In genomic region chr19:7845390-7846179, GRCh38 we compare ENCODE assay signal across 25 cellular contexts. TPM values are rescaled to one million over a fixed set of nuclear protein-coding genes. Genes with fewer than 3 reads are reported as not detected.
DNase-seq lines count a peak whose midpoint lies in the region; ATAC-seq and TF ChIP-seq lines count a peak whose summit lies in the region.
"Had no signal": no experiment of that assay in that cellular context is flagged by ENCODE, and none has a peak within 500 bp of the region (broad histone marks: within the 10 kb centered on the region; RNA-seq: fewer than 3 reads in every experiment).

No MANE protein-coding gene starts in this region.

- H3K9me3 ChIP-seq in left ventricle myocardium inferior (replicated peaks) (no peaks in the 10 kb centered on the region), RWPE2 (ENCODE audit: severe bottlenecking) (no peaks in the 10 kb centered on the region), endodermal cell (ENCODE audit: control insufficient read depth, low read length) (no peaks in the 10 kb centered on the region), aorta (ENCODE audit: control insufficient read depth, low read length) (no peaks in the 10 kb centered on the region)
- H3K9me3 ChIP-seq: Caco-2 had no signal

- H3K27me3 Mint-ChIP-seq in endodermal cell (ENCODE audit: insufficient read depth), result peaks cover 6% of the 10 kb centered on the region
- H3K27me3 Mint-ChIP-seq: CD4-positive, alpha-beta memory T cell had no signal

- H3K36me3 ChIP-seq in left ventricle myocardium inferior (no peaks in the 10 kb centered on the region), RWPE2 (ENCODE audit: low read depth) (no peaks in the 10 kb centered on the region), endodermal cell (ENCODE audit: control insufficient read depth, insufficient read depth, low read length) (no peaks in the 10 kb centered on the region), aorta (ENCODE audit: control insufficient read depth in 1 of 2, insufficient read depth in 2 of 2, low read length in 1 of 2) (no peaks in the 10 kb centered on the region)
- H3K36me3 ChIP-seq: BLaER1 treated with 17β-estradiol and CSF1 and Interleukin-3, amounts not matched to agents 10 nM and 100 nM had no signal

- no peak overlapping the region for H3K4me3 Mint-ChIP-seq in endodermal cell
- H3K4me3 Mint-ChIP-seq: CD4-positive, alpha-beta memory T cell; GM23338 had no signal

- H3K36me3 Mint-ChIP-seq in endodermal cell (ENCODE audit: low read depth), result no peaks in the 10 kb centered on the region
- H3K36me3 Mint-ChIP-seq: CD4-positive, alpha-beta memory T cell had no signal

- H3K27me3 ChIP-seq in left ventricle myocardium inferior (ENCODE audit: low read depth), result no peaks in the 10 kb centered on the region
- no peaks in the 10 kb centered on the region for H3K27me3 ChIP-seq in RWPE2 (ENCODE audit: insufficient read depth, poor library complexity, severe bottlenecking)
- H3K27me3 ChIP-seq in endodermal cell (ENCODE audit: control insufficient read depth, insufficient read depth, low read length, poor library complexity, severe bottlenecking), result no peaks in the 10 kb centered on the region
- H3K27me3 ChIP-seq in aorta (ENCODE audit: control insufficient read depth in 1 of 2, insufficient read depth in 2 of 2, low read length in 1 of 2), result no peaks in the 10 kb centered on the region
- H3K27me3 ChIP-seq: BLaER1 treated with 17β-estradiol and CSF1 and Interleukin-3, amounts not matched to agents 10 nM and 100 nM had no signal

- TF ChIP-seq CTCF in left ventricle myocardium inferior (IDR thresholded peaks at IDR 0.05; ENCODE audit: borderline replicate concordance) (no peak), RWPE2 (IDR thresholded peaks at IDR 0.05; ENCODE audit: poor library complexity, severe bottlenecking) (no peak), endodermal cell (conservative IDR thresholded peaks at IDR 0.05) (no peak)

- H3K27ac ChIP-seq in left ventricle myocardium inferior (replicated peaks) (no peak overlapping the region), RWPE2 (ENCODE audit: poor library complexity, severe bottlenecking) (no peak overlapping the region), endodermal cell (ENCODE audit: low read depth, low read length) (no peak overlapping the region), aorta (ENCODE audit: low read depth in 1 of 2, low read length in 2 of 2) (no peak overlapping the region)
- H3K27ac ChIP-seq: 22Rv1 had no signal

- no peak overlapping the region for H3K9ac ChIP-seq in endodermal cell (ENCODE audit: extremely low read depth, low read length, poor library complexity, severe bottlenecking)
- H3K9ac ChIP-seq: BLaER1 treated with 17β-estradiol and CSF1 and Interleukin-3, amounts not matched to agents 10 nM and 100 nM had no signal

- H3K4me3 ChIP-seq in left ventricle myocardium inferior, result no peak overlapping the region
- H3K4me3 ChIP-seq in RWPE2 (ENCODE audit: severe bottlenecking), result no peak overlapping the region
- H3K4me3 ChIP-seq in endodermal cell (ENCODE audit: low read length), result no peak overlapping the region
- no peak overlapping the region for H3K4me3 ChIP-seq in aorta (ENCODE audit: low read length in 2 of 2)
- H3K4me3 ChIP-seq: BLaER1 treated with 17β-estradiol and CSF1 and Interleukin-3, amounts not matched to agents 10 nM and 100 nM; GM23338 had no signal

- H3K4me1 ChIP-seq in left ventricle myocardium inferior, result peaks cover 11% of the 10 kb centered on the region
- peaks cover 7% of the 10 kb centered on the region for H3K4me1 ChIP-seq in RWPE2 (ENCODE audit: insufficient read depth, poor library complexity, severe bottlenecking)
- H3K4me1 ChIP-seq in endodermal cell (ENCODE audit: control insufficient read depth, insufficient read depth, low read length), result no peaks in the 10 kb centered on the region
- no peaks in the 10 kb centered on the region for H3K4me1 ChIP-seq in aorta (ENCODE audit: control insufficient read depth in 1 of 2, insufficient read depth in 2 of 2, low read length in 2 of 2)
- H3K4me1 ChIP-seq: Caco-2 had no signal

- H3K27ac Mint-ChIP-seq in endodermal cell, result no peak overlapping the region
- H3K27ac Mint-ChIP-seq: GM23338 had no signal

- WGBS in endodermal cell (ENCODE audit: insufficient coverage in 1 of 2, insufficient read length in 1 of 2), 2 experiments, result 90 to 92% methylated on average over 15 to 21 of the region's 21 CpGs
- WGBS in aorta, 2 donors, result 91 to 92% methylated on average over 21 of the region's 21 CpGs

- H3K9me3 Mint-ChIP-seq in endodermal cell, result no peaks in the 10 kb centered on the region
- H3K9me3 Mint-ChIP-seq: CD4-positive, alpha-beta memory T cell had no signal

- H3K4me1 Mint-ChIP-seq in endodermal cell, result no peaks in the 10 kb centered on the region
- H3K4me1 Mint-ChIP-seq: CD4-positive, alpha-beta memory T cell; GM23338 had no signal

- peak; percentile 45 for DNase-seq in Right ventricle myocardium inferior (ENCODE audit: missing footprints)
- no peak for DNase-seq in left ventricle myocardium inferior
- peak; percentile 38 for DNase-seq in RWPE2 (ENCODE audit: low spot score)
- DNase-seq in endodermal cell, result peak; percentile 32
- DNase-seq in aorta, result peak; percentile 16 to 72
- no peak for DNase-seq in NCI-H82 (lab: John Stamatoyannopoulos, UW)
- DNase-seq in SW 1271 (lab: John Stamatoyannopoulos, UW), result no peak
- DNase-seq: Caco-2; CD4-positive, alpha-beta memory T cell; IMR-90; Karpas-422; MV-4-11; NCI-H1105 treated with DMSO at 0.1 percent for 48 hours; NCI-H1694; NCI-H2081; NCI-H2171; NCI-H345; NCI-H524 had no signal

- intact Hi-C loops in Right ventricle myocardium inferior (cut with DNase I) (no loop called here), left ventricle myocardium inferior (cut with micrococcal nuclease) (no loop called here), aorta (cut with DNase I) (no loop called here)

- ATAC-seq in Right ventricle myocardium inferior (no peak), RWPE2 (ENCODE audit: low read depth) (no peak), aorta (ENCODE audit: low FRiP score) (no peak), GM21717 (IDR thresholded peaks at IDR 0.05; ENCODE audit: unreplicated experiment) (no peak)
- ATAC-seq: GM23338, HCT116, SK-N-SH treated with all-trans-retinoic acid at 6 μM for 48 hours had no signal

RNA-seq across cellular contexts. Expression of gene EVI5L, which starts 15.6 kb away (rescaled TPM):
- 21.5 TPM for total RNA-seq in Right ventricle myocardium inferior
- 22.9 TPM for total RNA-seq in left ventricle myocardium inferior
- total RNA-seq in endodermal cell, result 1 to 10 TPM; 6.4 to 9.2 TPM
- polyA plus RNA-seq in endodermal cell (2013, experiment 1 of 2), result 14.6 TPM
- polyA plus RNA-seq in endodermal cell (2013, experiment 2 of 2), result 12.3 TPM
- total RNA-seq in aorta, result 10 to 100 TPM; 13.0 to 13.4 TPM
- 10 to 100 TPM in 1 of 2 donors, 1 to 10 TPM in 1; 4.3 to 11.9 TPM for polyA plus RNA-seq in aorta

RNA-seq across cellular contexts. Expression of gene PRR36, which starts 28.6 kb away (rescaled TPM):
- total RNA-seq in Right ventricle myocardium inferior, result not detected
- total RNA-seq in left ventricle myocardium inferior, result not detected
- 10 to 100 TPM in 1 of 2 donors, 1 to 10 TPM in 1; 9.5 to 20.2 TPM for total RNA-seq in endodermal cell
- polyA plus RNA-seq in endodermal cell (2013, experiment 1 of 2), result 32.1 TPM
- polyA plus RNA-seq in endodermal cell (2013, experiment 2 of 2), result 29.5 TPM
- total RNA-seq in aorta, result under 1 TPM in 1 of 2 donors, not detected in 1; 0.09 TPM
- under 1 TPM in 1 of 2 donors, not detected in 1; 0.13 TPM for polyA plus RNA-seq in aorta
- total RNA-seq: IMR-90, M059J had no signal

RNA-seq across cellular contexts. Expression of gene LRRC8E, which starts 42.7 kb away (rescaled TPM):
- total RNA-seq in Right ventricle myocardium inferior (2.5 TPM), left ventricle myocardium inferior (0.44 TPM), endodermal cell (1 to 10 TPM; 2.8 to 3.4 TPM), aorta (under 1 TPM in 1 of 2 donors, not detected in 1; 0.60 TPM)
- polyA plus RNA-seq in endodermal cell (2013, experiment 1 of 2), result 0.68 TPM
- polyA plus RNA-seq in endodermal cell (2013, experiment 2 of 2), result 1.2 TPM
- polyA plus RNA-seq in aorta, result not detected
- total RNA-seq: CD4-positive, alpha-beta memory T cell had no signal
- polyA plus RNA-seq: CD4-positive, alpha-beta memory T cell had no signal

RNA-seq across cellular contexts. Expression of gene MAP2K7, which starts 58.1 kb away (rescaled TPM):
- 28.0 TPM for total RNA-seq in Right ventricle myocardium inferior
- total RNA-seq in left ventricle myocardium inferior, result 24.2 TPM
- total RNA-seq in endodermal cell, result 10 to 100 TPM; 33.4 to 40.0 TPM
- 34.8 TPM for polyA plus RNA-seq in endodermal cell (2013, experiment 1 of 2)
- polyA plus RNA-seq in endodermal cell (2013, experiment 2 of 2), result 32.3 TPM
- 10 to 100 TPM; 26.6 to 34.3 TPM for total RNA-seq in aorta
- 10 to 100 TPM; 14.7 to 23.3 TPM for polyA plus RNA-seq in aorta

Comparison
In these comparisons a context has a peak if more than half of its experiments do, and no peak if none do; other contexts are left out.
1. DNase-seq: peak in Right ventricle myocardium inferior (single experiment), RWPE2 (single experiment), endodermal cell (single experiment) and aorta (2 of 2); none in left ventricle myocardium inferior (single experiment), NCI-H82 (single experiment) and SW 1271 (0 of 2).